ENCODE assay signal across 1 cellular context in the genomic region with DNA sequence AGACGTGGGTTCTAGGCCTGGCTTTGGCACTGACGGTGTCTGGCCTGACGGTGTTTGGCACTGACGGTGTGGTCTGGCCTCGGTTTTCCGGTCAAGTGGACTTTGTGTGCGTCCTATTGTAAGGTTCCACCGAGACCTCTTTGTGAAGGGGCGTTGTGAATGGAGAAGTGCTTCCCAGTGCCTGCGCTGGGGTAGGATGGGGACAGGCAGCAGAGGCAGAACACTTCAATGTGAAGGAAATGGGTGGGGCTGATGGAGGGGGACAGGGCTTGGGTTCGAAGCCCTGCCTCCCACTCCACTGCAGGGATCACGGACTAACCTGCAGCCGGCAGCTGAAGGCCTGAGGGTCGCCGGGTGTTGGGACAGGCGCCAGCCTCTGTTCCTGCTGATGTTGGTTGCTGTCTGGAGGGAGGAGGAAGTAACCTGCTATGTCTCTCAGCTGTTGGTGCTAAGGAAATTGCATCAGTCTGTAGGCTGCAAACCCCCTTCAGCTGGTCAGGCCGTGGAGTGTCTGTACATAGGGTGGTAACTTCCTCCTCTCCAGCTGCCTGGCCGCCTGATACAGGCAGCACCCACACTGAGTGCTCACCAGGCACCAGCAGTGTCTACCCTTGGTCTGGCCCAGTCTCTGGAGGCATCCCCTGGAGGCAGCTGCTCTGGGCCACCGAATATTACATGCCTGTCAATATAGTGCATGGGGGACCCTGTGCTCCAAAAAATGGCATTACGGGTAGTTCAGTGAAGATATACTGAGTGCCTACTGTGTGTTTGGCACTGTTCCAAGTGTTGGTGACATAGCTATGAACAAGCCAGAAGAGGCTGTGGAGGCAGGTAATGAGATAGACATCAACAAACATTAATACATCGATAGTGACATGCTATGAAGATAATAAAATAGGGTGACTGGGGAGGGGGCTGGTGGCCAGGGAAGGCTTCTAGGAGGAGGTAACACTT.
A peak's percentile ranks its signal among the peaks of the same experiment; 100 is the strongest.
TF ChIP-seq lines count a peak whose summit lies in the region.

No MANE protein-coding gene starts in this region.

TF ChIP-seq in K562, 482 proteins besides CTCF, POLR2A, EP300 and RAD21 (continued from another document and continues in another):
- no peak for TF ChIP-seq ZKSCAN3 (CRISPR knock-in tag; IDR thresholded peaks at IDR 0.05)
- TF ChIP-seq, protein P1, sequence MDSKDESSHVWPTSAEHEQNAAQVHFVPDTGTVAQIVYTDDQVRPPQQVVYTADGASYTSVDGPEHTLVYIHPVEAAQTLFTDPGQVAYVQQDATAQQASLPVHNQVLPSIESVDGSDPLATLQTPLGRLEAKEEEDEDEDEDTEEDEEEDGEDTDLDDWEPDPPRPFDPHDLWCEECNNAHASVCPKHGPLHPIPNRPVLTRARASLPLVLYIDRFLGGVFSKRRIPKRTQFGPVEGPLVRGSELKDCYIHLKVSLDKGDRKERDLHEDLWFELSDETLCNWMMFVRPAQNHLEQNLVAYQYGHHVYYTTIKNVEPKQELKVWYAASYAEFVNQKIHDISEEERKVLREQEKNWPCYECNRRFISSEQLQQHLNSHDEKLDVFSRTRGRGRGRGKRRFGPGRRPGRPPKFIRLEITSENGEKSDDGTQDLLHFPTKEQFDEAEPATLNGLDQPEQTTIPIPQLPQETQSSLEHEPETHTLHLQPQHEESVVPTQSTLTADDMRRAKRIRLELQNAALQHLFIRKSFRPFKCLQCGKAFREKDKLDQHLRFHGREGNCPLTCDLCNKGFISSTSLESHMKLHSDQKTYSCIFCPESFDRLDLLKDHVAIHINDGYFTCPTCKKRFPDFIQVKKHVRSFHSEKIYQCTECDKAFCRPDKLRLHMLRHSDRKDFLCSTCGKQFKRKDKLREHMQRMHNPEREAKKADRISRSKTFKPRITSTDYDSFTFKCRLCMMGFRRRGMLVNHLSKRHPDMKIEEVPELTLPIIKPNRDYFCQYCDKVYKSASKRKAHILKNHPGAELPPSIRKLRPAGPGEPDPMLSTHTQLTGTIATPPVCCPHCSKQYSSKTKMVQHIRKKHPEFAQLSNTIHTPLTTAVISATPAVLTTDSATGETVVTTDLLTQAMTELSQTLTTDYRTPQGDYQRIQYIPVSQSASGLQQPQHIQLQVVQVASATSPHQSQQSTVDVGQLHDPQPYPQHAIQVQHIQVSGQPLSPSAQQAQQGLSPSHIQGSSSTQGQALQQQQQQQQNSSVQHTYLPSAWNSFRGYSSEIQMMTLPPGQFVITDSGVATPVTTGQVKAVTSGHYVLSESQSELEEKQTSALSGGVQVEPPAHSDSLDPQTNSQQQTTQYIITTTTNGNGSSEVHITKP (IDR thresholded peaks at IDR 0.05; ENCODE audit: partially characterized antibody), result peak; percentile 29
- TF ChIP-seq PTRF (tag; IDR thresholded peaks at IDR 0.05), result no peak
- TF ChIP-seq TSC22D4 (tag; IDR thresholded peaks at IDR 0.05), result no peak
- TF ChIP-seq ZNF140 (CRISPR knock-in tag; IDR thresholded peaks at IDR 0.05), result no peak
- TF ChIP-seq ZZZ3 (IDR thresholded peaks at IDR 0.05), result no peak
- no peak for TF ChIP-seq TGIF2 (CRISPR knock-in tag; IDR thresholded peaks at IDR 0.05)
- no peak for TF ChIP-seq FOXJ3 (CRISPR knock-in tag; IDR thresholded peaks at IDR 0.05)
- no peak for TF ChIP-seq KLF13 (tag; IDR thresholded peaks at IDR 0.05; ENCODE audit: borderline replicate concordance, low read depth)
- no peak for TF ChIP-seq SIX5 (IDR thresholded peaks at IDR 0.05; ENCODE audit: borderline replicate concordance in 1 of 2, insufficient read depth in 1 of 2, low read depth in 1 of 2, low read length in 2 of 2)
- TF ChIP-seq, protein P2, sequence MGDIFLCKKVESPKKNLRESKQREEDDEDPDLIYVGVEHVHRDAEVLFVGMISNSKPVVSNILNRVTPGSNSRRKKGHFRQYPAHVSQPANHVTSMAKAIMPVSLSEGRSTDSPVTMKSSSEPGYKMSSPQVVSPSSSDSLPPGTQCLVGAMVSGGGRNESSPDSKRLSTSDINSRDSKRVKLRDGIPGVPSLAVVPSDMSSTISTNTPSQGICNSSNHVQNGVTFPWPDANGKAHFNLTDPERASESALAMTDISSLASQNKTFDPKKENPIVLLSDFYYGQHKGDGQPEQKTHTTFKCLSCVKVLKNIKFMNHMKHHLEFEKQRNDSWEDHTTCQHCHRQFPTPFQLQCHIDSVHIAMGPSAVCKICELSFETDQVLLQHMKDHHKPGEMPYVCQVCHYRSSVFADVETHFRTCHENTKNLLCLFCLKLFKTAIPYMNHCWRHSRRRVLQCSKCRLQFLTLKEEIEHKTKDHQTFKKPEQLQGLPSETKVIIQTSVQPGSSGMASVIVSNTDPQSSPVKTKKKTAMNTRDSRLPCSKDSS (IDR thresholded peaks at IDR 0.05; ENCODE audit: low read depth, partially characterized antibody), result no peak
- TF ChIP-seq, protein P3, sequence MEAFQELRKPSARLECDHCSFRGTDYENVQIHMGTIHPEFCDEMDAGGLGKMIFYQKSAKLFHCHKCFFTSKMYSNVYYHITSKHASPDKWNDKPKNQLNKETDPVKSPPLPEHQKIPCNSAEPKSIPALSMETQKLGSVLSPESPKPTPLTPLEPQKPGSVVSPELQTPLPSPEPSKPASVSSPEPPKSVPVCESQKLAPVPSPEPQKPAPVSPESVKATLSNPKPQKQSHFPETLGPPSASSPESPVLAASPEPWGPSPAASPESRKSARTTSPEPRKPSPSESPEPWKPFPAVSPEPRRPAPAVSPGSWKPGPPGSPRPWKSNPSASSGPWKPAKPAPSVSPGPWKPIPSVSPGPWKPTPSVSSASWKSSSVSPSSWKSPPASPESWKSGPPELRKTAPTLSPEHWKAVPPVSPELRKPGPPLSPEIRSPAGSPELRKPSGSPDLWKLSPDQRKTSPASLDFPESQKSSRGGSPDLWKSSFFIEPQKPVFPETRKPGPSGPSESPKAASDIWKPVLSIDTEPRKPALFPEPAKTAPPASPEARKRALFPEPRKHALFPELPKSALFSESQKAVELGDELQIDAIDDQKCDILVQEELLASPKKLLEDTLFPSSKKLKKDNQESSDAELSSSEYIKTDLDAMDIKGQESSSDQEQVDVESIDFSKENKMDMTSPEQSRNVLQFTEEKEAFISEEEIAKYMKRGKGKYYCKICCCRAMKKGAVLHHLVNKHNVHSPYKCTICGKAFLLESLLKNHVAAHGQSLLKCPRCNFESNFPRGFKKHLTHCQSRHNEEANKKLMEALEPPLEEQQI (IDR thresholded peaks at IDR 0.05), result no peak
- no peak for TF ChIP-seq ZNF384 (IDR thresholded peaks at IDR 0.05; ENCODE audit: low read depth, low read length)
- peak; percentile 64; the same call in 1 of the 2 replicates for TF ChIP-seq MYC (IDR thresholded peaks at IDR 0.05; ENCODE audit: low read depth, low read length)
- no peak; the same call in 1 of the 2 replicates for TF ChIP-seq MYC (CRISPR knock-in tag; IDR thresholded peaks at IDR 0.05; ENCODE audit: borderline replicate concordance, low read depth)
- TF ChIP-seq, protein P4, sequence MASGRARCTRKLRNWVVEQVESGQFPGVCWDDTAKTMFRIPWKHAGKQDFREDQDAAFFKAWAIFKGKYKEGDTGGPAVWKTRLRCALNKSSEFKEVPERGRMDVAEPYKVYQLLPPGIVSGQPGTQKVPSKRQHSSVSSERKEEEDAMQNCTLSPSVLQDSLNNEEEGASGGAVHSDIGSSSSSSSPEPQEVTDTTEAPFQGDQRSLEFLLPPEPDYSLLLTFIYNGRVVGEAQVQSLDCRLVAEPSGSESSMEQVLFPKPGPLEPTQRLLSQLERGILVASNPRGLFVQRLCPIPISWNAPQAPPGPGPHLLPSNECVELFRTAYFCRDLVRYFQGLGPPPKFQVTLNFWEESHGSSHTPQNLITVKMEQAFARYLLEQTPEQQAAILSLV (tag; IDR thresholded peaks at IDR 0.05), result no peak
- no peak for TF ChIP-seq PPARD (CRISPR knock-in tag; IDR thresholded peaks at IDR 0.05)
- TF ChIP-seq FOXK2 (conservative IDR thresholded peaks at IDR 0.05 in 1 of 2, IDR thresholded peaks at IDR 0.05 in 1 of 2; ENCODE audit: low read depth in 2 of 2), result 0 out of 4 replicates have a peak, but pooled peaks have one; percentile 15 to 19
- TF ChIP-seq, protein P5, sequence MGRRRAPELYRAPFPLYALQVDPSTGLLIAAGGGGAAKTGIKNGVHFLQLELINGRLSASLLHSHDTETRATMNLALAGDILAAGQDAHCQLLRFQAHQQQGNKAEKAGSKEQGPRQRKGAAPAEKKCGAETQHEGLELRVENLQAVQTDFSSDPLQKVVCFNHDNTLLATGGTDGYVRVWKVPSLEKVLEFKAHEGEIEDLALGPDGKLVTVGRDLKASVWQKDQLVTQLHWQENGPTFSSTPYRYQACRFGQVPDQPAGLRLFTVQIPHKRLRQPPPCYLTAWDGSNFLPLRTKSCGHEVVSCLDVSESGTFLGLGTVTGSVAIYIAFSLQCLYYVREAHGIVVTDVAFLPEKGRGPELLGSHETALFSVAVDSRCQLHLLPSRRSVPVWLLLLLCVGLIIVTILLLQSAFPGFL (CRISPR knock-in tag; IDR thresholded peaks at IDR 0.05), result no peak
- no peak for TF ChIP-seq MTA2 (IDR thresholded peaks at IDR 0.05; ENCODE audit: low read depth)
- no peak for TF ChIP-seq NEUROD1 (IDR thresholded peaks at IDR 0.05; ENCODE audit: borderline replicate concordance, low read depth, low read length, partially characterized antibody)
- TF ChIP-seq, protein P6, sequence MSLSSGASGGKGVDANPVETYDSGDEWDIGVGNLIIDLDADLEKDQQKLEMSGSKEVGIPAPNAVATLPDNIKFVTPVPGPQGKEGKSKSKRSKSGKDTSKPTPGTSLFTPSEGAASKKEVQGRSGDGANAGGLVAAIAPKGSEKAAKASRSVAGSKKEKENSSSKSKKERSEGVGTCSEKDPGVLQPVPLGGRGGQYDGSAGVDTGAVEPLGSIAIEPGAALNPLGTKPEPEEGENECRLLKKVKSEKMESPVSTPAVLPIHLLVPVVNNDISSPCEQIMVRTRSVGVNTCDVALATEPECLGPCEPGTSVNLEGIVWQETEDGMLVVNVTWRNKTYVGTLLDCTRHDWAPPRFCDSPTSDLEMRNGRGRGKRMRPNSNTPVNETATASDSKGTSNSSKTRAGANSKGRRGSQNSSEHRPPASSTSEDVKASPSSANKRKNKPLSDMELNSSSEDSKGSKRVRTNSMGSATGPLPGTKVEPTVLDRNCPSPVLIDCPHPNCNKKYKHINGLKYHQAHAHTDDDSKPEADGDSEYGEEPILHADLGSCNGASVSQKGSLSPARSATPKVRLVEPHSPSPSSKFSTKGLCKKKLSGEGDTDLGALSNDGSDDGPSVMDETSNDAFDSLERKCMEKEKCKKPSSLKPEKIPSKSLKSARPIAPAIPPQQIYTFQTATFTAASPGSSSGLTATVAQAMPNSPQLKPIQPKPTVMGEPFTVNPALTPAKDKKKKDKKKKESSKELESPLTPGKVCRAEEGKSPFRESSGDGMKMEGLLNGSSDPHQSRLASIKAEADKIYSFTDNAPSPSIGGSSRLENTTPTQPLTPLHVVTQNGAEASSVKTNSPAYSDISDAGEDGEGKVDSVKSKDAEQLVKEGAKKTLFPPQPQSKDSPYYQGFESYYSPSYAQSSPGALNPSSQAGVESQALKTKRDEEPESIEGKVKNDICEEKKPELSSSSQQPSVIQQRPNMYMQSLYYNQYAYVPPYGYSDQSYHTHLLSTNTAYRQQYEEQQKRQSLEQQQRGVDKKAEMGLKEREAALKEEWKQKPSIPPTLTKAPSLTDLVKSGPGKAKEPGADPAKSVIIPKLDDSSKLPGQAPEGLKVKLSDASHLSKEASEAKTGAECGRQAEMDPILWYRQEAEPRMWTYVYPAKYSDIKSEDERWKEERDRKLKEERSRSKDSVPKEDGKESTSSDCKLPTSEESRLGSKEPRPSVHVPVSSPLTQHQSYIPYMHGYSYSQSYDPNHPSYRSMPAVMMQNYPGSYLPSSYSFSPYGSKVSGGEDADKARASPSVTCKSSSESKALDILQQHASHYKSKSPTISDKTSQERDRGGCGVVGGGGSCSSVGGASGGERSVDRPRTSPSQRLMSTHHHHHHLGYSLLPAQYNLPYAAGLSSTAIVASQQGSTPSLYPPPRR (CRISPR knock-in tag; IDR thresholded peaks at IDR 0.05; ENCODE audit: borderline replicate concordance), result no peak
- TF ChIP-seq MTF1 (CRISPR knock-in tag; IDR thresholded peaks at IDR 0.05; ENCODE audit: borderline replicate concordance), result no peak
- TF ChIP-seq GABPB1 (CRISPR knock-in tag; IDR thresholded peaks at IDR 0.05), result peak; percentile 36; the same call in 1 of the 2 replicates
- TF ChIP-seq, protein P7, sequence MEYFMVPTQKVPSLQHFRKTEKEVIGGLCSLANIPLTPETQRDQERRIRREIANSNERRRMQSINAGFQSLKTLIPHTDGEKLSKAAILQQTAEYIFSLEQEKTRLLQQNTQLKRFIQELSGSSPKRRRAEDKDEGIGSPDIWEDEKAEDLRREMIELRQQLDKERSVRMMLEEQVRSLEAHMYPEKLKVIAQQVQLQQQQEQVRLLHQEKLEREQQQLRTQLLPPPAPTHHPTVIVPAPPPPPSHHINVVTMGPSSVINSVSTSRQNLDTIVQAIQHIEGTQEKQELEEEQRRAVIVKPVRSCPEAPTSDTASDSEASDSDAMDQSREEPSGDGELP (CRISPR knock-in tag; IDR thresholded peaks at IDR 0.05; ENCODE audit: borderline replicate concordance), result peak; percentile 99
- no peak for TF ChIP-seq CHD1 (IDR thresholded peaks at IDR 0.05; ENCODE audit: low read length)
- no peak for TF ChIP-seq ZKSCAN8 (CRISPR knock-in tag; IDR thresholded peaks at IDR 0.05)
- TF ChIP-seq RBM34 (IDR thresholded peaks at IDR 0.05; ENCODE audit: borderline replicate concordance, insufficient read depth, low read length), result no peak
- TF ChIP-seq NCOA1 (IDR thresholded peaks at IDR 0.05; ENCODE audit: low read depth), result no peak
- no peak for TF ChIP-seq ZNF274 (IDR thresholded peaks at IDR 0.05; ENCODE audit: borderline replicate concordance, low read depth, low read length)
- no peak for TF ChIP-seq ZNF586 (CRISPR knock-in tag; conservative IDR thresholded peaks at IDR 0.05)
- no peak for TF ChIP-seq TRIM28 (IDR thresholded peaks at IDR 0.05)
- TF ChIP-seq, protein P8, sequence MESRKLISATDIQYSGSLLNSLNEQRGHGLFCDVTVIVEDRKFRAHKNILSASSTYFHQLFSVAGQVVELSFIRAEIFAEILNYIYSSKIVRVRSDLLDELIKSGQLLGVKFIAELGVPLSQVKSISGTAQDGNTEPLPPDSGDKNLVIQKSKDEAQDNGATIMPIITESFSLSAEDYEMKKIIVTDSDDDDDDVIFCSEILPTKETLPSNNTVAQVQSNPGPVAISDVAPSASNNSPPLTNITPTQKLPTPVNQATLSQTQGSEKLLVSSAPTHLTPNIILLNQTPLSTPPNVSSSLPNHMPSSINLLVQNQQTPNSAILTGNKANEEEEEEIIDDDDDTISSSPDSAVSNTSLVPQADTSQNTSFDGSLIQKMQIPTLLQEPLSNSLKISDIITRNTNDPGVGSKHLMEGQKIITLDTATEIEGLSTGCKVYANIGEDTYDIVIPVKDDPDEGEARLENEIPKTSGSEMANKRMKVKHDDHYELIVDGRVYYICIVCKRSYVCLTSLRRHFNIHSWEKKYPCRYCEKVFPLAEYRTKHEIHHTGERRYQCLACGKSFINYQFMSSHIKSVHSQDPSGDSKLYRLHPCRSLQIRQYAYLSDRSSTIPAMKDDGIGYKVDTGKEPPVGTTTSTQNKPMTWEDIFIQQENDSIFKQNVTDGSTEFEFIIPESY (CRISPR knock-in tag; IDR thresholded peaks at IDR 0.05), result 0 out of 2 replicates have a peak, but pooled peaks have one; percentile 33
- TF ChIP-seq ZNF584 (CRISPR knock-in tag; IDR thresholded peaks at IDR 0.05; ENCODE audit: low read depth), result no peak
- no peak for TF ChIP-seq BRD9 (IDR thresholded peaks at IDR 0.05; ENCODE audit: low read depth, partially characterized antibody)
- TF ChIP-seq, protein P9, sequence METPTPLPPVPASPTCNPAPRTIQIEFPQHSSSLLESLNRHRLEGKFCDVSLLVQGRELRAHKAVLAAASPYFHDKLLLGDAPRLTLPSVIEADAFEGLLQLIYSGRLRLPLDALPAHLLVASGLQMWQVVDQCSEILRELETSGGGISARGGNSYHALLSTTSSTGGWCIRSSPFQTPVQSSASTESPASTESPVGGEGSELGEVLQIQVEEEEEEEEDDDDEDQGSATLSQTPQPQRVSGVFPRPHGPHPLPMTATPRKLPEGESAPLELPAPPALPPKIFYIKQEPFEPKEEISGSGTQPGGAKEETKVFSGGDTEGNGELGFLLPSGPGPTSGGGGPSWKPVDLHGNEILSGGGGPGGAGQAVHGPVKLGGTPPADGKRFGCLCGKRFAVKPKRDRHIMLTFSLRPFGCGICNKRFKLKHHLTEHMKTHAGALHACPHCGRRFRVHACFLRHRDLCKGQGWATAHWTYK (CRISPR knock-in tag; IDR thresholded peaks at IDR 0.05), result no peak
